4 cellular contexts compared by ENCODE assay signal in genomic region chr17:82254096-82254495, GRCh38. TPM values are rescaled to one million over a fixed set of nuclear protein-coding genes. Genes with fewer than 3 reads are reported as not detected.
A peak's percentile ranks its signal among the peaks of the same experiment; 100 is the strongest.
DNase-seq lines count a peak whose midpoint lies in the region; ATAC-seq, FAIRE-seq and TF ChIP-seq lines count a peak whose summit lies in the region.
"Not testable (repeated sequence)": the region's sequence is repeated elsewhere in the genome, so short reads cannot be mapped to it uniquely, and the experiment has no call there.

No MANE protein-coding gene starts in this region.

- BruUV-seq in K562 (replicated peaks; lab: Mats Ljungman, UMichigan); HepG2 (replicated peaks; lab: Mats Ljungman, UMichigan): not testable (repeated sequence)

- not testable (repeated sequence) for FAIRE-seq in K562 (lab: Jason Lieb, UNC); HepG2 (lab: Jason Lieb, UNC)

- not testable (repeated sequence) for DNase-seq in K562 (ENCODE audit: extremely low read depth in 1 of 4, low spot score in 3 of 4); HepG2 (ENCODE audit: low spot score)
- DNase-seq in Right ventricle myocardium inferior (ENCODE audit: missing footprints) (peak; percentile 11), right cardiac atrium (peak in 2 of 3 donors; percentile 27 to 33)

- not testable (repeated sequence) for ATAC-seq in K562, Right ventricle myocardium inferior, right cardiac atrium, HepG2

- not testable (repeated sequence) for H3K4me1 ChIP-seq in K562 (replicated peaks in 1 of 2; ENCODE audit: control insufficient read depth in 2 of 2, insufficient read depth in 2 of 2, low read length in 2 of 2); right cardiac atrium (ENCODE audit: control insufficient read depth, insufficient read depth, low read length); HepG2 (ENCODE audit: insufficient read depth, low read length)

- not testable (repeated sequence) for TF ChIP-seq EP300 in K562 (IDR thresholded peaks at IDR 0.05; ENCODE audit: low read length); HepG2 (IDR thresholded peaks at IDR 0.05; ENCODE audit: low read depth in 2 of 2, low read length in 2 of 2); HepG2 (CRISPR knock-in tag; IDR thresholded peaks at IDR 0.05; ENCODE audit: borderline replicate concordance)

- H3K36me3 ChIP-seq in K562 (ENCODE audit: control insufficient read depth, insufficient read depth, low read length), result peaks cover 88% of the 10 kb centered on the region
- H3K36me3 ChIP-seq in HepG2 (replicated peaks in 1 of 2; ENCODE audit: control insufficient read depth in 1 of 2, insufficient read depth in 2 of 2, low read length in 2 of 2), result peaks cover 55 to 82% of the 10 kb centered on the region in 2 experiments

- not testable (repeated sequence) for H3K4me3 ChIP-seq in K562; right cardiac atrium (ENCODE audit: low read length); HepG2 (replicated peaks in 1 of 3; ENCODE audit: insufficient read depth in 1 of 3, low read depth in 2 of 3, low read length in 3 of 3)

- H3K9me1 ChIP-seq in K562 (ENCODE audit: control insufficient read depth, insufficient read depth, low read length), result not testable (repeated sequence)

- POLR2A ChIA-PET in K562 (lab: Yijun Ruan, JAX), result interaction anchor here (0.7 to 3.5 kb wide), 6 partner anchors 10 to 39 kb away, joined by 3 to 20 read pairs (median 8); no protein-coding TSS in a partner anchor
- POLR2A ChIA-PET in HepG2 (lab: Yijun Ruan, JAX), result interaction anchor here (1.4 to 3.2 kb wide), 2 partner anchors 12 to 13 kb away, joined by 4 to 11 read pairs; no protein-coding TSS in a partner anchor

- H3K27ac ChIP-seq in K562 (ENCODE audit: extremely low read depth, low read depth, low read length); right cardiac atrium (ENCODE audit: low read length); HepG2 (ENCODE audit: extremely low read length, insufficient read depth, low read length): not testable (repeated sequence)

- H3K27me3 ChIP-seq in K562 (ENCODE audit: control insufficient read depth in 2 of 2, insufficient read depth in 2 of 2, low read length in 2 of 2); right cardiac atrium (ENCODE audit: control insufficient read depth, insufficient read depth); HepG2 (ENCODE audit: control insufficient read depth in 1 of 2, insufficient read depth in 2 of 2, low read length in 2 of 2): not testable (repeated sequence)

- not testable (repeated sequence) for H3K9ac ChIP-seq in K562 (ENCODE audit: insufficient read depth in 1 of 2, low read depth in 2 of 2, low read length in 2 of 2); HepG2 (ENCODE audit: insufficient read depth, low read depth, low read length)

- not testable (repeated sequence) for TF ChIP-seq POLR2A in K562 (conservative IDR thresholded peaks at IDR 0.05); HepG2 (IDR thresholded peaks at IDR 0.05; ENCODE audit: insufficient read depth in 1 of 2, low read depth in 2 of 2, low read length in 2 of 2)

- peaks cover 64% of the 10 kb centered on the region for H3K79me2 ChIP-seq in K562 (ENCODE audit: control insufficient read depth, insufficient read depth, low read length)
- H3K79me2 ChIP-seq in HepG2 (ENCODE audit: insufficient read depth, low read length), result peaks cover 18% of the 10 kb centered on the region

- intact Hi-C loops in K562 (cut with micrococcal nuclease); Right ventricle myocardium inferior (cut with DNase I); right cardiac atrium (cut with DNase I); HepG2 (cut with micrococcal nuclease; ENCODE audit: unreplicated experiment): not testable (repeated sequence)

- in situ Hi-C loops in K562 (cut with MboI); HepG2 (cut with HindIII; ENCODE audit: extremely low pct_ligation_motif_present, low pct_unique_long_range_greater_than_20kb): not testable (repeated sequence)

- TF ChIP-seq RAD21 in K562 (CRISPR knock-in tag; conservative IDR thresholded peaks at IDR 0.05 in 1 of 2, IDR thresholded peaks at IDR 0.05 in 1 of 2); HepG2 (CRISPR knock-in tag; IDR thresholded peaks at IDR 0.05): not testable (repeated sequence)

- CTCF ChIA-PET in K562 (lab: Yijun Ruan, JAX; ENCODE audit: low intra/inter-chr PET ratio); HepG2 (lab: Yijun Ruan, JAX; ENCODE audit: low intra/inter-chr PET ratio, low total read pairs): not testable (repeated sequence)

- not testable (repeated sequence) for H4K20me1 ChIP-seq in K562 (replicated peaks; ENCODE audit: control insufficient read depth, insufficient read depth, low read length)
- H4K20me1 ChIP-seq in HepG2 (ENCODE audit: insufficient read depth, low read length), result peaks cover 16% of the 10 kb centered on the region

- not testable (repeated sequence) for TF ChIP-seq CTCF in K562 (IDR thresholded peaks at IDR 0.05 in 2 of 3, conservative IDR thresholded peaks at IDR 0.05 in 1 of 3; ENCODE audit: insufficient read depth in 2 of 3, low read depth in 1 of 3, low read length in 3 of 3); HepG2 (CRISPR knock-in tag; IDR thresholded peaks at IDR 0.05)

- 88% methylated on average over 16 of the region's 39 CpGs for WGBS in K562 (ENCODE audit: insufficient coverage, low coverage, missing lambda C conversion rate)
- 98% methylated on average over 39 of the region's 39 CpGs for WGBS in right cardiac atrium
- WGBS in HepG2 (ENCODE audit: low lambda C conversion rate), result 98% methylated on average over 33 of the region's 39 CpGs

- not testable (repeated sequence) for H3K9me3 ChIP-seq in K562 (replicated peaks; ENCODE audit: control insufficient read depth, insufficient read depth, low read depth, low read length); right cardiac atrium (ENCODE audit: control insufficient read depth, low read length); HepG2 (ENCODE audit: low read length)

- H2AFZ ChIP-seq in K562 (ENCODE audit: low read depth, low read length); HepG2 (ENCODE audit: low read length): not testable (repeated sequence)

- H3K4me2 ChIP-seq in K562 (ENCODE audit: insufficient read depth, low read length); HepG2 (ENCODE audit: low read depth, low read length): not testable (repeated sequence)

RNA-seq across cellular contexts. Expression of gene CSNK1D, which starts 19.4 kb away (rescaled TPM):
- total RNA-seq in K562 (2011; cell fraction: chromatin; rRNA removed; ENCODE audit: low replicate concordance), result 268 and 441 TPM in 2 replicates
- 196 and 213 TPM in 2 replicates for total RNA-seq in K562 (2011; cell fraction: nucleolus; rRNA removed)
- total RNA-seq in K562 (2011; cell fraction: nucleoplasm; rRNA removed), result 179 and 187 TPM in 2 replicates
- total RNA-seq in K562 (2014; rRNA removed), result 26.1 and 39.0 TPM in 2 replicates
- 35.9 and 41.3 TPM in 2 replicates for total RNA-seq in K562 (2014; rRNA removed; fragmentation: Illumina TruSeq; extraction: Trizol)
- total RNA-seq in K562 (2015; rRNA removed; fragmentation: Illumina TruSeq; extraction: Trizol), result 35.7 and 36.6 TPM in 2 replicates
- 95.3 and 114 TPM in 2 replicates for total RNA-seq in K562 (2021)
- polyA plus RNA-seq in K562 (2011; rRNA removed), result 82.8 and 96.8 TPM in 2 replicates
- polyA plus RNA-seq in K562 (2011; cell fraction: cytosol; rRNA removed), result 51.5 and 60.4 TPM in 2 replicates
- 306 and 488 TPM in 2 replicates for polyA plus RNA-seq in K562 (2011; cell fraction: nucleus; rRNA removed)
- polyA plus RNA-seq in K562 (2012), result 102 and 106 TPM in 2 replicates
- polyA plus RNA-seq in K562 (2014; fragmentation: Illumina TruSeq; extraction: Trizol), result 123 and 133 TPM in 2 replicates
- polyA plus RNA-seq in K562 (2014; fragmentation: Nextera tagmentation; extraction: Ambion mirVana), result 1 to 10 TPM; 6.5 to 7.4 TPM
- polyA plus RNA-seq in K562 (2014; rRNA removed), result 81.0 and 90.3 TPM in 2 replicates
- polyA minus RNA-seq in K562 (2011; rRNA and poly(A)+ RNA removed), result 56.2 and 74.7 TPM in 2 replicates
- 45.7 and 51.3 TPM in 2 replicates for polyA minus RNA-seq in K562 (2011; cell fraction: cytosol; rRNA and poly(A)+ RNA removed)
- 71.1 and 74.9 TPM in 2 replicates for polyA minus RNA-seq in K562 (2011; cell fraction: nucleus; rRNA and poly(A)+ RNA removed)
- 62.6 TPM for total RNA-seq in Right ventricle myocardium inferior
- total RNA-seq in right cardiac atrium, result 10 to 100 TPM; 68.8 to 81.7 (median 77.4) TPM
- 61.7 TPM for polyA plus RNA-seq in right cardiac atrium
- 28.4 and 31.5 TPM in 2 replicates for total RNA-seq in HepG2 (2016; rRNA removed; fragmentation: Illumina TruSeq; extraction: Trizol)
- total RNA-seq in HepG2 (2016; cell fraction: cytosol; rRNA removed; fragmentation: Illumina TruSeq; extraction: Trizol; ENCODE audit: low read depth), result 19.2 and 20.4 TPM in 2 replicates
- total RNA-seq in HepG2 (2016; cell fraction: insoluble cytoplasmic fraction; rRNA removed; fragmentation: Illumina TruSeq; extraction: Trizol), result 23.0 and 34.1 TPM in 2 replicates
- total RNA-seq in HepG2 (2016; cell fraction: membrane; rRNA removed; fragmentation: Illumina TruSeq; extraction: Trizol), result 24.3 and 26.6 TPM in 2 replicates
- total RNA-seq in HepG2 (2016; cell fraction: nucleus; rRNA removed; fragmentation: Illumina TruSeq; extraction: Trizol), result 42.8 and 45.6 TPM in 2 replicates
- 128 and 148 TPM in 2 replicates for polyA plus RNA-seq in HepG2 (2011; rRNA removed)
- polyA plus RNA-seq in HepG2 (2011; cell fraction: cytosol; rRNA removed), result 81.5 and 90.2 TPM in 2 replicates
- polyA plus RNA-seq in HepG2 (2011; cell fraction: nucleus; rRNA removed), result 1,010 and 1,066 TPM in 2 replicates
- polyA plus RNA-seq in HepG2 (2012), result 164 and 234 TPM in 2 replicates
- 19.6 and 21.8 TPM in 2 replicates for polyA plus RNA-seq in HepG2 (2016; cell fraction: cytosol; fragmentation: Illumina TruSeq; extraction: Trizol; ENCODE audit: low read depth)
- 71.8 and 89.7 TPM in 2 replicates for polyA plus RNA-seq in HepG2 (2016; cell fraction: insoluble cytoplasmic fraction; fragmentation: Illumina TruSeq; extraction: Trizol; ENCODE audit: low read depth)
- 40.8 and 42.7 TPM in 2 replicates for polyA plus RNA-seq in HepG2 (2016; cell fraction: membrane; fragmentation: Illumina TruSeq; extraction: Trizol; ENCODE audit: low read depth)
- 316 and 342 TPM in 2 replicates for polyA plus RNA-seq in HepG2 (2016; cell fraction: nucleus; fragmentation: Illumina TruSeq; extraction: Trizol; ENCODE audit: insufficient read depth, low read depth)
- 78.0 and 103 TPM in 2 replicates for polyA minus RNA-seq in HepG2 (2011; rRNA and poly(A)+ RNA removed; ENCODE audit: low replicate concordance)
- 51.7 and 60.9 TPM in 2 replicates for polyA minus RNA-seq in HepG2 (2011; cell fraction: cytosol; rRNA and poly(A)+ RNA removed)
- polyA minus RNA-seq in HepG2 (2011; cell fraction: nucleus; rRNA and poly(A)+ RNA removed), result 117 and 118 TPM in 2 replicates

RNA-seq across cellular contexts. Expression of gene SLC16A3, which starts 25.3 kb away (rescaled TPM):
- total RNA-seq in K562 (2011; cell fraction: chromatin; rRNA removed; ENCODE audit: low replicate concordance), result 2.9 and 6.6 TPM in 2 replicates
- total RNA-seq in K562 (2011; cell fraction: nucleolus; rRNA removed), result 10.0 and 10.5 TPM in 2 replicates
- total RNA-seq in K562 (2011; cell fraction: nucleoplasm; rRNA removed), result 4.4 and 5.7 TPM in 2 replicates
- total RNA-seq in K562 (2014; rRNA removed) (1.8 and 2.5 TPM in 2 replicates), K562 (2014; rRNA removed; fragmentation: Illumina TruSeq; extraction: Trizol) (0.11 and 0.13 TPM in 2 replicates), K562 (2015; rRNA removed; fragmentation: Illumina TruSeq; extraction: Trizol) (1.0 and 1.2 TPM in 2 replicates), K562 (2021) (2.9 and 5.4 TPM in 2 replicates), Right ventricle myocardium inferior (10.4 TPM), right cardiac atrium (10 to 100 TPM; 13.6 to 23.7 (median 18.0) TPM), HepG2 (2016; rRNA removed; fragmentation: Illumina TruSeq; extraction: Trizol) (99.9 and 242 TPM in 2 replicates)
- polyA plus RNA-seq in K562 (2011; rRNA removed) (3.7 and 8.3 TPM in 2 replicates), K562 (2014; fragmentation: Illumina TruSeq; extraction: Trizol) (0.58 and 0.78 TPM in 2 replicates), K562 (2014; fragmentation: Nextera tagmentation; extraction: Ambion mirVana) (not detected), K562 (2014; rRNA removed) (0.81 and 1.9 TPM in 2 replicates), right cardiac atrium (18.8 TPM), HepG2 (2011; rRNA removed) (349 and 598 TPM in 2 replicates)
- 9.7 and 12.8 TPM in 2 replicates for polyA plus RNA-seq in K562 (2011; cell fraction: cytosol; rRNA removed)
- polyA plus RNA-seq in K562 (2011; cell fraction: nucleus; rRNA removed), result 9.1 and 10.2 TPM in 2 replicates
- polyA plus RNA-seq in K562 (2012), result 4.9 and 9.3 TPM in 2 replicates
- polyA minus RNA-seq in K562 (2011; rRNA and poly(A)+ RNA removed), result 2.9 and 3.7 TPM in 2 replicates
- 7.0 and 15.5 TPM in 2 replicates for polyA minus RNA-seq in K562 (2011; cell fraction: cytosol; rRNA and poly(A)+ RNA removed)
- 4.8 and 6.9 TPM in 2 replicates for polyA minus RNA-seq in K562 (2011; cell fraction: nucleus; rRNA and poly(A)+ RNA removed)
- 51.0 and 61.4 TPM in 2 replicates for total RNA-seq in HepG2 (2016; cell fraction: cytosol; rRNA removed; fragmentation: Illumina TruSeq; extraction: Trizol; ENCODE audit: low read depth)
- total RNA-seq in HepG2 (2016; cell fraction: insoluble cytoplasmic fraction; rRNA removed; fragmentation: Illumina TruSeq; extraction: Trizol), result 83.6 and 248 TPM in 2 replicates
- 88.3 and 97.4 TPM in 2 replicates for total RNA-seq in HepG2 (2016; cell fraction: membrane; rRNA removed; fragmentation: Illumina TruSeq; extraction: Trizol)
- 164 and 200 TPM in 2 replicates for total RNA-seq in HepG2 (2016; cell fraction: nucleus; rRNA removed; fragmentation: Illumina TruSeq; extraction: Trizol)
- polyA plus RNA-seq in HepG2 (2011; cell fraction: cytosol; rRNA removed), result 384 and 554 TPM in 2 replicates
- polyA plus RNA-seq in HepG2 (2011; cell fraction: nucleus; rRNA removed), result 293 and 327 TPM in 2 replicates
- 348 and 404 TPM in 2 replicates for polyA plus RNA-seq in HepG2 (2012)
- 38.7 and 40.7 TPM in 2 replicates for polyA plus RNA-seq in HepG2 (2016; cell fraction: cytosol; fragmentation: Illumina TruSeq; extraction: Trizol; ENCODE audit: low read depth)
- polyA plus RNA-seq in HepG2 (2016; cell fraction: insoluble cytoplasmic fraction; fragmentation: Illumina TruSeq; extraction: Trizol; ENCODE audit: low read depth), result 95.9 and 111 TPM in 2 replicates
- 61.0 and 65.9 TPM in 2 replicates for polyA plus RNA-seq in HepG2 (2016; cell fraction: membrane; fragmentation: Illumina TruSeq; extraction: Trizol; ENCODE audit: low read depth)
- 334 and 368 TPM in 2 replicates for polyA plus RNA-seq in HepG2 (2016; cell fraction: nucleus; fragmentation: Illumina TruSeq; extraction: Trizol; ENCODE audit: insufficient read depth, low read depth)
- polyA minus RNA-seq in HepG2 (2011; rRNA and poly(A)+ RNA removed; ENCODE audit: low replicate concordance), result 181 and 1,731 TPM in 2 replicates
- polyA minus RNA-seq in HepG2 (2011; cell fraction: cytosol; rRNA and poly(A)+ RNA removed), result 365 and 408 TPM in 2 replicates
- polyA minus RNA-seq in HepG2 (2011; cell fraction: nucleus; rRNA and poly(A)+ RNA removed), result 137 and 145 TPM in 2 replicates

RNA-seq across cellular contexts. Expression of gene CCDC57, which starts 41.5 kb away (rescaled TPM):
- 238 and 466 TPM in 2 replicates for total RNA-seq in K562 (2011; cell fraction: chromatin; rRNA removed; ENCODE audit: low replicate concordance)
- 176 and 211 TPM in 2 replicates for total RNA-seq in K562 (2011; cell fraction: nucleolus; rRNA removed)
- total RNA-seq in K562 (2011; cell fraction: nucleoplasm; rRNA removed), result 135 and 163 TPM in 2 replicates
- 13.6 and 19.0 TPM in 2 replicates for total RNA-seq in K562 (2014; rRNA removed)
- 10.7 TPM in 2 replicates for total RNA-seq in K562 (2014; rRNA removed; fragmentation: Illumina TruSeq; extraction: Trizol)
- total RNA-seq in K562 (2015; rRNA removed; fragmentation: Illumina TruSeq; extraction: Trizol), result 17.1 and 18.1 TPM in 2 replicates
- total RNA-seq in K562 (2021), result 33.8 and 36.0 TPM in 2 replicates
- 26.3 and 31.1 TPM in 2 replicates for polyA plus RNA-seq in K562 (2011; rRNA removed)
- 15.4 and 18.8 TPM in 2 replicates for polyA plus RNA-seq in K562 (2011; cell fraction: cytosol; rRNA removed)
- 146 and 224 TPM in 2 replicates for polyA plus RNA-seq in K562 (2011; cell fraction: nucleus; rRNA removed)
- 20.1 and 38.4 TPM in 2 replicates for polyA plus RNA-seq in K562 (2012)
- 12.9 and 19.9 TPM in 2 replicates for polyA plus RNA-seq in K562 (2014; fragmentation: Illumina TruSeq; extraction: Trizol)
- polyA plus RNA-seq in K562 (2014; fragmentation: Nextera tagmentation; extraction: Ambion mirVana), result 1 to 10 TPM in 1 of 2 experiments, under 1 TPM in 1; 0.83 to 1.1 TPM
- 34.8 and 36.2 TPM in 2 replicates for polyA plus RNA-seq in K562 (2014; rRNA removed)
- 15.9 and 16.8 TPM in 2 replicates for polyA minus RNA-seq in K562 (2011; rRNA and poly(A)+ RNA removed)
- 12.2 and 13.1 TPM in 2 replicates for polyA minus RNA-seq in K562 (2011; cell fraction: cytosol; rRNA and poly(A)+ RNA removed)
- polyA minus RNA-seq in K562 (2011; cell fraction: nucleus; rRNA and poly(A)+ RNA removed), result 47.4 and 49.1 TPM in 2 replicates
- 7.9 TPM for total RNA-seq in Right ventricle myocardium inferior
- 10 to 100 TPM; 14.8 to 17.3 (median 16.5) TPM for total RNA-seq in right cardiac atrium
- polyA plus RNA-seq in right cardiac atrium, result 12.1 TPM
- 54.8 and 59.9 TPM in 2 replicates for total RNA-seq in HepG2 (2016; rRNA removed; fragmentation: Illumina TruSeq; extraction: Trizol)
- 85.1 and 122 TPM in 2 replicates for total RNA-seq in HepG2 (2016; cell fraction: cytosol; rRNA removed; fragmentation: Illumina TruSeq; extraction: Trizol; ENCODE audit: low read depth)
- total RNA-seq in HepG2 (2016; cell fraction: insoluble cytoplasmic fraction; rRNA removed; fragmentation: Illumina TruSeq; extraction: Trizol), result 54.5 and 62.8 TPM in 2 replicates
- 78.3 and 105 TPM in 2 replicates for total RNA-seq in HepG2 (2016; cell fraction: membrane; rRNA removed; fragmentation: Illumina TruSeq; extraction: Trizol)
- total RNA-seq in HepG2 (2016; cell fraction: nucleus; rRNA removed; fragmentation: Illumina TruSeq; extraction: Trizol), result 40.6 and 45.1 TPM in 2 replicates
- polyA plus RNA-seq in HepG2 (2011; rRNA removed), result 59.3 and 69.8 TPM in 2 replicates
- polyA plus RNA-seq in HepG2 (2011; cell fraction: cytosol; rRNA removed), result 59.9 and 140 TPM in 2 replicates
- polyA plus RNA-seq in HepG2 (2011; cell fraction: nucleus; rRNA removed), result 103 and 130 TPM in 2 replicates
- polyA plus RNA-seq in HepG2 (2012), result 48.8 and 63.7 TPM in 2 replicates
- polyA plus RNA-seq in HepG2 (2016; cell fraction: cytosol; fragmentation: Illumina TruSeq; extraction: Trizol; ENCODE audit: low read depth), result 113 and 149 TPM in 2 replicates
- polyA plus RNA-seq in HepG2 (2016; cell fraction: insoluble cytoplasmic fraction; fragmentation: Illumina TruSeq; extraction: Trizol; ENCODE audit: low read depth), result 62.5 and 66.4 TPM in 2 replicates
- polyA plus RNA-seq in HepG2 (2016; cell fraction: membrane; fragmentation: Illumina TruSeq; extraction: Trizol; ENCODE audit: low read depth), result 95.1 and 110 TPM in 2 replicates
- 121 and 124 TPM in 2 replicates for polyA plus RNA-seq in HepG2 (2016; cell fraction: nucleus; fragmentation: Illumina TruSeq; extraction: Trizol; ENCODE audit: insufficient read depth, low read depth)
- polyA minus RNA-seq in HepG2 (2011; rRNA and poly(A)+ RNA removed; ENCODE audit: low replicate concordance), result 23.1 and 32.6 TPM in 2 replicates
- 18.1 and 19.8 TPM in 2 replicates for polyA minus RNA-seq in HepG2 (2011; cell fraction: cytosol; rRNA and poly(A)+ RNA removed)
- polyA minus RNA-seq in HepG2 (2011; cell fraction: nucleus; rRNA and poly(A)+ RNA removed), result 27.6 and 37.2 TPM in 2 replicates
